In genomic region chrX:144738246-144738645, GRCh38 we compare ENCODE assay signal across 27 cellular contexts.
"Had no signal": no experiment of that assay in that cellular context is flagged by ENCODE, and none has a peak within 500 bp of the region (broad histone marks: within the 10 kb centered on the region; RNA-seq: fewer than 3 reads in every experiment).

No MANE protein-coding gene starts in this region.

- H3K9me3 ChIP-seq: stomach, suprapubic skin, testis, thoracic aorta, thyroid gland, tibial artery, tibial nerve, transverse colon, upper lobe of left lung, upper lobe of right lung, uterus, vagina had no signal

- H3K4me1 ChIP-seq: stomach, suprapubic skin, testis, thyroid gland, tibial artery, tibial nerve, transverse colon, upper lobe of left lung, upper lobe of right lung, uterus, vagina had no signal

- H3K4me3 ChIP-seq: stomach, suprapubic skin, testis, thoracic aorta, thyroid gland, tibial artery, tibial nerve, transverse colon, upper lobe of left lung, upper lobe of right lung, uterus, vagina had no signal

- ATAC-seq: stimulated activated effector memory CD8-positive, alpha-beta T cell treated with anti-CD3 and anti-CD28 coated beads, Interleukin-12 subunit alpha, Interleukin-12 subunit beta, amount 100 ng/mL, for 72 hours; stimulated activated memory B cell treated with anti-CD40 and anti-IgM and Interleukin-4, amounts not matched to agents 10 μg/mL and 1 μg/mL and 100 μg/mL, for 72 hours; stimulated activated naive B cell treated with anti-CD40 and anti-IgM and Interleukin-4, amounts not matched to agents 10 μg/mL and 1 μg/mL and 100 μg/mL, for 72 hours; stimulated activated naive CD8-positive, alpha-beta T cell treated with anti-CD3 and anti-CD28 coated beads, Interleukin-15, amount 100 ng/mL, for 72 hours; stimulated activated naive CD8-positive, alpha-beta T cell treated with anti-CD3 and anti-CD28 coated beads, Interleukin-15, Interleukin-2, amounts not matched to agents 100 U/mL and 50 U/mL, for 24 hours; upper lobe of right lung had no signal

- FAIRE-seq: urothelium cell line had no signal

- H3K36me3 ChIP-seq: stomach, suprapubic skin, thoracic aorta, thyroid gland, tibial artery, tibial nerve, transverse colon, upper lobe of left lung, upper lobe of right lung, uterus, vagina had no signal

- H3K27me3 ChIP-seq: stomach, suprapubic skin, testis, thyroid gland, tibial artery, tibial nerve, transverse colon, upper lobe of left lung, upper lobe of right lung, uterus, vagina had no signal

- DNase-seq: stimulated activated CD4-positive, alpha-beta T cell treated with anti-CD3 and anti-CD28 coated beads, Interleukin-2, amount 100 ng/mL, for 48 hours; stimulated activated CD4-positive, alpha-beta T cell treated with anti-CD3 and anti-CD28 coated beads, Interleukin-4, amount 100 ng/mL, for 1 hour; stimulated activated CD4-positive, alpha-beta T cell treated with anti-CD3 and anti-CD28 coated beads, Interleukin-4, amount 100 ng/mL, for 24 hours; stimulated activated CD4-positive, alpha-beta T cell treated with anti-CD3 and anti-CD28 coated beads, Interleukin-4, amount 100 ng/mL, for 4 hours; stimulated activated CD8-positive, alpha-beta memory T cell treated with anti-CD3 and anti-CD28 coated beads, Interleukin-4, amount 100 ng/mL, for 48 hours; stimulated activated naive B cell treated with anti-CD40 and anti-IgM and Interleukin-4, amounts not matched to agents 10 μg/mL and 1 μg/mL and 100 μg/mL, for 72 hours; stimulated activated naive CD4-positive, alpha-beta T cell; stimulated activated naive CD4-positive, alpha-beta T cell treated with Interleukin-2 at 50 U/mL for 16 hours; stimulated activated naive CD8-positive, alpha-beta T cell treated with anti-CD3 and anti-CD28 coated beads, Interleukin-15, amount 100 ng/mL, for 72 hours; stimulated activated naive CD8-positive, alpha-beta T cell treated with anti-CD3 and anti-CD28 coated beads, Interleukin-15, Interleukin-2, amounts not matched to agents 100 U/mL and 50 U/mL, for 24 hours; stomach; substantia nigra; testis; thyroid gland; tibial artery; transverse colon; trophoblast cell; upper lobe of left lung; upper lobe of right lung; uterus had no signal

- H3K27ac ChIP-seq: stomach, suprapubic skin, testis, thoracic aorta, thyroid gland, tibial artery, tibial nerve, transverse colon, upper lobe of left lung, upper lobe of right lung, uterus, vagina had no signal
